ENCODE assay signal across 9 cellular contexts in genomic region chr11:1260023-1260501, GRCh38. TPM values are rescaled to one million over a fixed set of nuclear protein-coding genes. Genes with fewer than 3 reads are reported as not detected.
DNase-seq lines count a peak whose midpoint lies in the region; ATAC-seq and TF ChIP-seq lines count a peak whose summit lies in the region.
"Had no signal": no experiment of that assay in that cellular context is flagged by ENCODE, and none has a peak within 500 bp of the region (broad histone marks: within the 10 kb centered on the region; RNA-seq: fewer than 3 reads in every experiment).

No MANE protein-coding gene starts in this region.

- no peak overlapping the region for H3K4me3 ChIP-seq in prostate gland
- H3K4me3 ChIP-seq: cardiac muscle cell had no signal

- no peaks in the 10 kb centered on the region for H3K36me3 ChIP-seq in prostate gland
- H3K36me3 ChIP-seq: cardiac muscle cell had no signal

- WGBS in prostate gland = 58% methylated on average over 10 of the region's 10 CpGs

- H3K4me1 ChIP-seq in prostate gland (replicated peaks) = peaks cover 4% of the 10 kb centered on the region

- H3K27me3 ChIP-seq in prostate gland (replicated peaks; ENCODE audit: insufficient read depth) = no peaks in the 10 kb centered on the region
- H3K27me3 ChIP-seq: cardiac muscle cell had no signal

- no peak overlapping the region for H3K4me3 Mint-ChIP-seq in T-helper 17 cell

- no peak for TF ChIP-seq CTCF in prostate gland (IDR thresholded peaks at IDR 0.05)

- H3K27ac ChIP-seq in prostate gland = no peak overlapping the region
- H3K27ac ChIP-seq: cardiac muscle cell had no signal

- no peak overlapping the region for H3K27ac Mint-ChIP-seq in T-helper 17 cell

- intact Hi-C loops in prostate gland (cut with DNase I) = loop anchor here (5.0 kb wide), 1 partner anchor 47 kb away; the partner anchor contains the start of gene TOLLIP

- TF ChIP-seq POLR2A in erythroblast (IDR thresholded peaks at IDR 0.05; ENCODE audit: low read length) (no peak), prostate gland (IDR thresholded peaks at IDR 0.05) (no peak)

- no peaks in the 10 kb centered on the region for H3K9me3 ChIP-seq in T-helper 17 cell (ENCODE audit: control insufficient read depth, low read length, poor library complexity, severe bottlenecking)
- no peaks in the 10 kb centered on the region for H3K9me3 ChIP-seq in prostate gland

- H3K4me1 Mint-ChIP-seq in T-helper 17 cell = peaks cover 10% of the 10 kb centered on the region

- no peaks in the 10 kb centered on the region for H3K36me3 Mint-ChIP-seq in T-helper 17 cell (ENCODE audit: low read depth)

- ATAC-seq in T-helper 17 cell (peak; percentile 47), GM18907 (IDR thresholded peaks at IDR 0.05; ENCODE audit: unreplicated experiment) (no peak)

- H3K27me3 Mint-ChIP-seq in T-helper 17 cell = no peaks in the 10 kb centered on the region

- DNase-seq in HPDE6-E6E7 (ENCODE audit: extremely low spot score) (peak; percentile 20), T-helper 17 cell (peak; percentile 27 to 41 (median 37)), erythroblast (lab: John Stamatoyannopoulos, UW) (peak; percentile 66 to 77), NCI-H1105 (lab: John Stamatoyannopoulos, UW) (no peak), prostate gland (ENCODE audit: low spot score) (no peak)
- DNase-seq in stimulated activated CD4-positive, alpha-beta T cell treated with anti-CD3 and anti-CD28 coated beads, TNF-alpha, amount 100 ng/mL, for 48 hours (ENCODE audit: low read depth in 3 of 3) = peak; percentile 20 to 44 (median 38)

RNA-seq across cellular contexts. Expression of gene MUC5B, which starts 37.2 kb away (rescaled TPM):
- total RNA-seq in T-helper 17 cell (not detected), prostate gland (10 to 100 TPM in 1 of 2 donors, under 1 TPM in 1; 0.18 to 17.3 TPM)
- total RNA-seq: cardiac muscle cell, subcutaneous adipose tissue had no signal

RNA-seq across cellular contexts. Expression of gene TOLLIP, which starts 49.4 kb away (rescaled TPM):
- total RNA-seq in T-helper 17 cell (10 to 100 TPM; 40.2 to 56.3 TPM), prostate gland (100 to 1,000 TPM in 1 of 2 donors, 10 to 100 TPM in 1; 72.8 to 161 TPM)

Comparison
In these comparisons a context has a peak if more than half of its experiments do, and no peak if none do; other contexts are left out.
1. DNase-seq: peak in HPDE6-E6E7 (single experiment), T-helper 17 cell (3 of 3), erythroblast (2 of 2) and stimulated activated CD4-positive, alpha-beta T cell treated with anti-CD3 and anti-CD28 coated beads, TNF-alpha, amount 100 ng/mL, for 48 hours (3 of 3); none in NCI-H1105 (single experiment) and prostate gland (single experiment).